In the genomic region with DNA sequence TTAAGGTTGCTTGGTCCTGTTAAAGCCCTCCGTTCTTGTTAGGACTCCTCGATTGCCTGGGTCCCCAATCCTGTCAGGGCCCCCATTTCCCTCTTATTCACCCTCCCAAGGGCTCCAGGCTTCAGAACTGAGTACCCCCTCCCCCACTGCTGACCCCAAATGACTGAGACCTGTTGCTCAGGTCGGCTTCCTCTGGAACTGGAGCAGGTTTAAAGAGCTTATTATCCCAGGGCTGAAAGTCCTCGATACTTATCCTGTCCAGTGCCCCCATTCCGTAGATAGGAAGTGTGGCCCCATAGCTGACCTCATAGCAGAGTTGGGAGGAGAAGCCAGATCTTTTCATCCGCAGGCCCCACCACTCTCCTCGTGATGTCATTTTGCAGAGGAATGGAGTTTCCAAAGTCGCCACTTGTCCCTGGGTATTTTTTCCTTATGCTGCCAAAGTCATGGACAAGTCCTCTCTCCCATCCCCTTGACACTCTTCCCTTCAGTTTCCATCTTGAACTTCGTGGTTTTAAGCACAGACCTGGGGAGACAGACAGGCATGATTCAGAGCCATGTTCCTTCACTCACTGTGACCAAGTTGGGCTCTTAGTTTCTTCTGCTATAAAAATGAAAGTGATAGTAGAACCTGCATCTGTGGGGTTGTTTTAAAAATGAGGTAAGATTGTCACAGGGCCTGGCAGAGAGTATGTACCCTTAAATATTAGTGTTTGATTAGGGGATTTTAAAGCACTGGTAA, we compare ENCODE assay signal across 8 cellular contexts. TPM values are rescaled to one million over a fixed set of nuclear protein-coding genes. Genes with fewer than 3 reads are reported as not detected.
DNase-seq lines count a peak whose midpoint lies in the region; ATAC-seq and TF ChIP-seq lines count a peak whose summit lies in the region.

No MANE protein-coding gene starts in this region.

- 8 to 10% methylated on average over 9 of the region's 9 CpGs for WGBS in testis, 2 donors

- H4K20me1 ChIP-seq in HCT116 (ENCODE audit: insufficient read depth): no peaks in the 10 kb centered on the region

- no peak for TF ChIP-seq RAD21 in HCT116 (IDR thresholded peaks at IDR 0.05; ENCODE audit: low read depth)

- H3K79me2 ChIP-seq in HCT116 (ENCODE audit: insufficient read depth, low read length): no peaks in the 10 kb centered on the region

- H3K27me3 ChIP-seq in GM06990 (replicated peaks; ENCODE audit: control insufficient read depth, insufficient read depth, low read length): no peaks in the 10 kb centered on the region
- no peaks in the 10 kb centered on the region for H3K27me3 ChIP-seq in HCT116 (ENCODE audit: insufficient read depth, low read length)
- no peaks in the 10 kb centered on the region for H3K27me3 ChIP-seq in testis

- H3K27ac ChIP-seq in HCT116 (ENCODE audit: low read depth, low read length) (no peak overlapping the region), testis (peak overlapping the region; percentile 82 to 88)

- POLR2A ChIA-PET in HCT116 (lab: Charles Lee): no interaction called here

- H3K9me3 ChIP-seq in HCT116 (ENCODE audit: control insufficient read depth in 1 of 2, insufficient read depth in 1 of 2, low read depth in 1 of 2, low read length in 2 of 2): no peaks in the 10 kb centered on the region
- no peaks in the 10 kb centered on the region for H3K9me3 ChIP-seq in testis

- CTCF ChIA-PET in HCT116 (lab: Charles Lee): interaction anchor here (0.9 kb wide), 1 partner anchor 16 kb away, joined by 3 read pairs; no protein-coding TSS in a partner anchor

- BruUV-seq in HCT116 (replicated peaks; lab: Mats Ljungman, UMichigan): no TSS peak

- H3K4me2 ChIP-seq in HCT116 (ENCODE audit: low read length): peak overlapping the region; percentile 98

- H2AFZ ChIP-seq in HCT116 (ENCODE audit: low read depth, low read length, poor library complexity, severe bottlenecking): no peak overlapping the region

- no peaks in the 10 kb centered on the region for H3K9me2 ChIP-seq in HCT116 (ENCODE audit: insufficient read depth)

- intact Hi-C loops in HCT116 (cut with micrococcal nuclease): no loop called here
- intact Hi-C loops in testis (cut with DNase I; ENCODE audit: low total_unique reads): no loop called here

- peak overlapping the region; percentile 87 for H3K4me3 ChIP-seq in GM06990 (replicated peaks; ENCODE audit: low read depth, low read length)
- peak overlapping the region; percentile 79 to 91 for H3K4me3 ChIP-seq in HCT116 (replicated peaks in 1 of 2; ENCODE audit: low read depth in 1 of 2, low read length in 2 of 2)
- peak overlapping the region; percentile 87 to 88 for H3K4me3 ChIP-seq in testis

- ATAC-seq in HCT116: no peak
- ATAC-seq in HG02642 (IDR thresholded peaks at IDR 0.05; ENCODE audit: poor library complexity, unreplicated experiment): no peak

- no peak for TF ChIP-seq CTCF in GM06990 (IDR thresholded peaks at IDR 0.05; ENCODE audit: insufficient read depth, low read length, poor library complexity, severe bottlenecking)
- TF ChIP-seq CTCF in HCT116 (IDR thresholded peaks at IDR 0.05 in 2 of 3, conservative IDR thresholded peaks at IDR 0.05 in 1 of 3; ENCODE audit: borderline replicate concordance in 1 of 3, insufficient read depth in 1 of 3, low read depth in 2 of 3, low read length in 2 of 3): no peak
- no peak for TF ChIP-seq CTCF in testis (IDR thresholded peaks at IDR 0.05)

- TF ChIP-seq POLR2A in HCT116 (IDR thresholded peaks at IDR 0.05; ENCODE audit: borderline replicate concordance, extremely low read depth, insufficient read depth, insufficient read length) (no peak), testis (IDR thresholded peaks at IDR 0.05) (no peak)

- H3K36me3 ChIP-seq in GM06990 (ENCODE audit: control insufficient read depth, insufficient read depth, low read length) (no peaks in the 10 kb centered on the region), HCT116 (ENCODE audit: control insufficient read depth in 1 of 2, insufficient read depth in 2 of 2, low read length in 2 of 2) (no peaks in the 10 kb centered on the region), testis (ENCODE audit: low read depth, missing control alignments) (no peaks in the 10 kb centered on the region)

- H3K4me1 ChIP-seq in HCT116 (ENCODE audit: control insufficient read depth in 1 of 2, insufficient read depth in 2 of 2, low read length in 2 of 2) (peaks cover 6 to 13% of the 10 kb centered on the region in 2 experiments; a peak in 2 of 4 replicates), testis (peaks cover 6% of the 10 kb centered on the region)

- RAD21 ChIA-PET in HCT116 (lab: Charles Lee; ENCODE audit: low non-redundant PET in 1 of 2, low total read pairs in 2 of 2, uncharacterized antibody in 2 of 2, unreplicated experiment in 2 of 2): no interaction called here

- peak; percentile 26 for DNase-seq in GM06990 (ENCODE audit: extremely low read depth, insufficient read length)
- no peak for DNase-seq in HCT116 (ENCODE audit: low read depth, low spot score)
- DNase-seq in RKO (ENCODE audit: low spot score): peak; percentile 7
- DNase-seq in cerebellar cortex (ENCODE audit: low spot score): peak; percentile 9
- peak; percentile 57 for DNase-seq in midbrain (lab: John Stamatoyannopoulos, UW)
- DNase-seq in testis: peak; percentile 41
- no peak for DNase-seq in occipital lobe (lab: John Stamatoyannopoulos, UW)

- H3K9ac ChIP-seq in HCT116 (ENCODE audit: low read length): peak overlapping the region; percentile 63

TF ChIP-seq in HCT116, 20 proteins besides CTCF, POLR2A, EP300 and RAD21 (continues in another document):
- no peak for TF ChIP-seq SP1 (IDR thresholded peaks at IDR 0.05; ENCODE audit: low read depth)
- TF ChIP-seq ZNF274 (IDR thresholded peaks at IDR 0.05; ENCODE audit: low read depth, low read length): no peak
- TF ChIP-seq, protein P1, sequence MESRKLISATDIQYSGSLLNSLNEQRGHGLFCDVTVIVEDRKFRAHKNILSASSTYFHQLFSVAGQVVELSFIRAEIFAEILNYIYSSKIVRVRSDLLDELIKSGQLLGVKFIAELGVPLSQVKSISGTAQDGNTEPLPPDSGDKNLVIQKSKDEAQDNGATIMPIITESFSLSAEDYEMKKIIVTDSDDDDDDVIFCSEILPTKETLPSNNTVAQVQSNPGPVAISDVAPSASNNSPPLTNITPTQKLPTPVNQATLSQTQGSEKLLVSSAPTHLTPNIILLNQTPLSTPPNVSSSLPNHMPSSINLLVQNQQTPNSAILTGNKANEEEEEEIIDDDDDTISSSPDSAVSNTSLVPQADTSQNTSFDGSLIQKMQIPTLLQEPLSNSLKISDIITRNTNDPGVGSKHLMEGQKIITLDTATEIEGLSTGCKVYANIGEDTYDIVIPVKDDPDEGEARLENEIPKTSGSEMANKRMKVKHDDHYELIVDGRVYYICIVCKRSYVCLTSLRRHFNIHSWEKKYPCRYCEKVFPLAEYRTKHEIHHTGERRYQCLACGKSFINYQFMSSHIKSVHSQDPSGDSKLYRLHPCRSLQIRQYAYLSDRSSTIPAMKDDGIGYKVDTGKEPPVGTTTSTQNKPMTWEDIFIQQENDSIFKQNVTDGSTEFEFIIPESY (IDR thresholded peaks at IDR 0.05; ENCODE audit: extremely low read depth, insufficient replicate concordance, low read length): no peak
- no peak for TF ChIP-seq SRF (IDR thresholded peaks at IDR 0.05; ENCODE audit: low read depth)
- no peak for TF ChIP-seq MAX (IDR thresholded peaks at IDR 0.05)
- no peak for TF ChIP-seq EZH2 (IDR thresholded peaks at IDR 0.05)
- no peak for TF ChIP-seq EZH2phosphoT487 (IDR thresholded peaks at IDR 0.05; ENCODE audit: borderline replicate concordance)
- no peak for TF ChIP-seq TCF7L2 (IDR thresholded peaks at IDR 0.05; ENCODE audit: borderline replicate concordance, extremely low read depth, insufficient read depth, insufficient read length)
- no peak for TF ChIP-seq POLR2AphosphoS5 (IDR thresholded peaks at IDR 0.05; ENCODE audit: low read depth, low read length)
- TF ChIP-seq EGR1 (IDR thresholded peaks at IDR 0.05; ENCODE audit: low read depth): no peak
- no peak for TF ChIP-seq ATF3 (IDR thresholded peaks at IDR 0.05)
- no peak for TF ChIP-seq YY1 (IDR thresholded peaks at IDR 0.05; ENCODE audit: extremely low read depth, insufficient replicate concordance, low read depth, low read length)
- no peak for TF ChIP-seq CBX3 (IDR thresholded peaks at IDR 0.05; ENCODE audit: low read depth)
- no peak for TF ChIP-seq CEBPB (IDR thresholded peaks at IDR 0.05; ENCODE audit: low read depth)
- no peak for TF ChIP-seq ELF1 (IDR thresholded peaks at IDR 0.05; ENCODE audit: borderline replicate concordance, low read depth)

RNA-seq across cellular contexts. Expression of gene USP30, which starts 1.2 kb away (rescaled TPM):
- total RNA-seq in HCT116 (2021; ENCODE audit: unreplicated experiment) (9.2 TPM), testis (10 to 100 TPM; 49.5 to 53.1 TPM), occipital lobe (17.6 TPM)
- polyA plus RNA-seq in HCT116 (2012): 7.0 and 8.2 TPM in 2 replicates
- polyA plus RNA-seq in testis (ENCODE audit: insufficient read depth, low read depth, low replicate concordance): 36.3 TPM

RNA-seq across cellular contexts. Expression of gene SVOP, which starts 32.7 kb away (rescaled TPM):
- total RNA-seq in HCT116 (2021; ENCODE audit: unreplicated experiment) (0.47 TPM), testis (under 1 TPM; 0.31 TPM), occipital lobe (30.9 TPM)
- 0.05 and 0.07 TPM in 2 replicates for polyA plus RNA-seq in HCT116 (2012)
- polyA plus RNA-seq in testis (ENCODE audit: insufficient read depth, low read depth, low replicate concordance): 0.37 TPM

RNA-seq across cellular contexts. Expression of gene ALKBH2, which starts 39.7 kb away (rescaled TPM):
- total RNA-seq in HCT116 (2021; ENCODE audit: unreplicated experiment): 35.8 TPM
- 34.7 and 39.7 TPM in 2 replicates for polyA plus RNA-seq in HCT116 (2012)
- total RNA-seq in testis: 10 to 100 TPM; 16.2 to 23.8 TPM
- polyA plus RNA-seq in testis (ENCODE audit: insufficient read depth, low read depth, low replicate concordance): 16.6 TPM
- 25.1 TPM for total RNA-seq in occipital lobe

RNA-seq across cellular contexts. Expression of gene UNG, which starts 43.8 kb away (rescaled TPM):
- total RNA-seq in HCT116 (2021; ENCODE audit: unreplicated experiment) (99.0 TPM), testis (10 to 100 TPM; 80.2 to 81.5 TPM), occipital lobe (26.8 TPM)
- polyA plus RNA-seq in HCT116 (2012): 20.7 and 28.8 TPM in 2 replicates
- polyA plus RNA-seq in testis (ENCODE audit: insufficient read depth, low read depth, low replicate concordance): 55.3 TPM

Comparison
In these comparisons a context has a peak if more than half of its experiments do, and no peak if none do; other contexts are left out.
1. DNase-seq: peak in GM06990 (single experiment), RKO (single experiment), cerebellar cortex (single experiment), midbrain (single experiment) and testis (single experiment); none in HCT116 (single experiment) and occipital lobe (single experiment).
2. RNA of gene SVOP, which starts 32.7 kb away (total RNA-seq): 30.9 TPM in occipital lobe (single experiment); 0.47 TPM in HCT116 (single experiment) and 0.31 TPM in testis; every median in the first group is over 10 times any median in the second.
3. Peak in every context shown above with its lines, with median percentiles within 50 percentile points of each other: H3K4me3 ChIP-seq.